In the genomic region with DNA sequence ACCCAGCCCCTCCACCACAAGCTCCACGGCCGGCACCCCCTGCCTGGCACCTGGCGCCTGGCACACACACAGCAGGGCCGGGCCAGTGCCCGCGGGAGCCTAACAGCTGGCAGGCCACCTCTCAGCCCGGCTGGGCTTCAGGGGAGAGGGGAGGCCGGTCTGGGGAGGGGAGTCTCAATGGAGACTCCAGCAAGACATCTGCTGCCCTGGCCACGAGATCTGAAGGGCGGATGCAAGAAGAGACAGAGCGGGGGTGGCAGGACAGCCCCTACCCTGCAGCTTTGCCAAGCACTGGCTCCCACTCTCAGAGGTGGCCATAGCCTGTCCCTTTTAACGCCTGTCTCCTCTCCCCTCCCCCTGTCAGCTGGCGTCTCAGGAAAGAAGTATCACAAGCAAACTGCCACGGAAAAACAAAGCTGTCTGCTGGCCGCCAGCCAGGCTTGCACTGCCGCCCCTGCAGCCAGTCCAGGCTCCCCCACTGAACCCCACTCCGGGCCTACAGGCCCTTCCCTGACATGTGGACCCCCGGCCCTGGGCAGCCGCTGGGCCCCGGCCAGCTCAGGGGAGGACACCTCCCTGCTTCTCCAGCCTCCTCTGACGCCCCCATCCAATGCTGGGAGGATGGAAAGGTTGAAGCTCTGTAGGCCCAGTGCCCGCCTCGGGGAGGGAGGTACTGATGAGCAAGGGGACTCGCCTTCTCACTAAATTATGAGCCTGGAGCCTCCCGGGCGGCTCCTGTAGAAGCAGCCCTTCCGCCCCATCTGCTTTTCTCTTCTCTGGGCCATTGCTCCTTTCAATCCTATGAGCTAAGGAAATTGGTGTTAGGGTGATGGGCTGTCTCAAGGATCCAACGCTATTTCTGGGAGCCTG, we compare ENCODE assay signal across 8 cellular contexts.
DNase-seq lines count a peak whose midpoint lies in the region; ATAC-seq and TF ChIP-seq lines count a peak whose summit lies in the region.
"Had no signal": no experiment of that assay in that cellular context is flagged by ENCODE, and none has a peak within 500 bp of the region (broad histone marks: within the 10 kb centered on the region; RNA-seq: fewer than 3 reads in every experiment).

No MANE protein-coding gene starts in this region.

- no peak overlapping the region for H3K27ac Mint-ChIP-seq in endothelial cell (ENCODE audit: unreplicated experiment)

- no peak for TF ChIP-seq EP300 in suprapubic skin (IDR thresholded peaks at IDR 0.05)

- H3K4me1 ChIP-seq in adrenal gland (replicated peaks in 1 of 2) (peaks cover 9 to 41% of the 10 kb centered on the region in 2 donors), suprapubic skin (peaks cover 26% of the 10 kb centered on the region)

- TF ChIP-seq POLR2A in adrenal gland (IDR thresholded peaks at IDR 0.05): no peak
- no peak for TF ChIP-seq POLR2A in suprapubic skin (IDR thresholded peaks at IDR 0.05)

- H3K4me3 Mint-ChIP-seq in endothelial cell (ENCODE audit: unreplicated experiment): no peak overlapping the region

- ATAC-seq in HG03039 (IDR thresholded peaks at IDR 0.05; ENCODE audit: unreplicated experiment): no peak

- no peak overlapping the region for H3K4me3 ChIP-seq in adrenal gland
- no peak overlapping the region for H3K4me3 ChIP-seq in suprapubic skin

- H3K9me3 Mint-ChIP-seq in endothelial cell (ENCODE audit: unreplicated experiment): no peaks in the 10 kb centered on the region

- intact Hi-C loops in adrenal gland (cut with DNase I): no loop called here

- H3K27me3 ChIP-seq in adrenal gland: no peaks in the 10 kb centered on the region
- H3K27me3 ChIP-seq in suprapubic skin: no peaks in the 10 kb centered on the region

- H3K36me3 ChIP-seq in adrenal gland (replicated peaks in 1 of 2): no peaks in the 10 kb centered on the region
- H3K36me3 ChIP-seq in suprapubic skin: no peaks in the 10 kb centered on the region

- TF ChIP-seq CTCF in adrenal gland (IDR thresholded peaks at IDR 0.05) (no peak), suprapubic skin (IDR thresholded peaks at IDR 0.05) (no peak), endothelial cell (IDR thresholded peaks at IDR 0.05; ENCODE audit: unreplicated experiment) (no peak)

- 49 to 60% (median 55%) methylated on average over 15 to 28 of the region's 28 CpGs for WGBS in adrenal gland, 4 donors
- 45% methylated on average over 12 of the region's 28 CpGs for WGBS in suprapubic skin

- no peaks in the 10 kb centered on the region for H3K36me3 Mint-ChIP-seq in endothelial cell (ENCODE audit: low read depth, unreplicated experiment)

- peaks cover 6% of the 10 kb centered on the region for H3K27me3 Mint-ChIP-seq in endothelial cell (ENCODE audit: unreplicated experiment)

- DNase-seq in NCI-H146 treated with DMSO at 0.1 percent for 48 hours (lab: John Stamatoyannopoulos, UW; ENCODE audit: unreplicated experiment) (peak; percentile 26), adrenal gland (peak in 4 of 7 donors; percentile 40 to 70 (median 60)), left kidney (ENCODE audit: low read depth, low spot score) (peak; percentile 75), suprapubic skin (ENCODE audit: low spot score in 2 of 2) (peak in 1 of 2 donors; percentile 75), endothelial cell (ENCODE audit: low spot score) (no peak)
- no peak for DNase-seq in stimulated activated CD4-positive, alpha-beta T cell treated with anti-CD3 and anti-CD28 coated beads, Interleukin-15, amount 100 ng/mL, for 24 hours
- DNase-seq: activated gamma-delta T cell had no signal

- H3K27ac ChIP-seq in adrenal gland (peak overlapping the region in 3 of 5 donors; percentile 5 to 64 (median 48)), suprapubic skin (peak overlapping the region; percentile 54)

- H3K4me1 Mint-ChIP-seq in endothelial cell (ENCODE audit: unreplicated experiment): peaks cover 20% of the 10 kb centered on the region

- H3K9me3 ChIP-seq in adrenal gland (replicated peaks in 1 of 3): no peaks in the 10 kb centered on the region
- H3K9me3 ChIP-seq in suprapubic skin: no peaks in the 10 kb centered on the region

Comparison
In these comparisons a context has a peak if more than half of its experiments do, and no peak if none do; other contexts are left out.
1. DNase-seq: peak in NCI-H146 treated with DMSO at 0.1 percent for 48 hours (single experiment), adrenal gland (4 of 7) and left kidney (single experiment); none in stimulated activated CD4-positive, alpha-beta T cell treated with anti-CD3 and anti-CD28 coated beads, Interleukin-15, amount 100 ng/mL, for 24 hours (single experiment) and endothelial cell (single experiment).